ENCODE assay signal across 9 cellular contexts in the genomic region with DNA sequence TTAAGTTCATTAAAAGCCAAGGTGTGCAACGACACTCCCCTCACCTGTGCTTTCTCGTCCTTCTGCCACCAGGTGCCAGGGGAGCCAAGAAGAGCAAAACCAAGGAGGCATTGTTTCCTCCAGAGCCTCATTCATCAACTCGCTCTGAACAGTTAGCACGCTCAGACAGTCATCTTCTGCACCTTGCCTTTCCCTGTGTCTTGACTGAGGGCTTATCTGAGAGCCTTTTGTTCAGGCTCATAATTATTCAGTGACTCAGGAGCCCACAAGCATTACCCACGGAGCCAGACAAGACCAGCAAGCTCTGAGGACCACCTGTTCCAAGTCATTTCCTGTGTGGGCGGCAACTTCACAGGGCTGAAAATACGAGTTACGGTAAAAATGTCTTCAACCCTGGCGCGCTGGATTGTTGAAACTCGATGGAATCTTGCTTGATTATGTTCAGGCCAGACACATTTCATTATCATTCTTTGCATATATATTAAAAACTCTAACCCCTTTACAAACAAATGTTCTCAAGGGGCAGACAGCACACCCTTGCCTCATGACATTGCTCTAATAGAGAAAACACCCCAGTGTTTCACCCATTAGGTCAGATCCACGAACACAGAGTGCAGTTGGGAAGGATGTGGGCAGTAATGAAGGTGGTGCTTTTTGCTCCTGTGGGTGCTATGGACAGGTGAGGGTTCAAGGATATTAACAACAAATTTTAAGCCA.
DNase-seq lines count a peak whose midpoint lies in the region; ATAC-seq, FAIRE-seq and TF ChIP-seq lines count a peak whose summit lies in the region.
"Had no signal": no experiment of that assay in that cellular context is flagged by ENCODE, and none has a peak within 500 bp of the region (broad histone marks: within the 10 kb centered on the region; RNA-seq: fewer than 3 reads in every experiment).

No MANE protein-coding gene starts in this region.

- H3K4me3 ChIP-seq in SJSA1, result no peak overlapping the region
- H3K4me3 ChIP-seq in adipocyte (ENCODE audit: low read length), result no peak overlapping the region
- H3K4me3 ChIP-seq in HepG2 (replicated peaks in 1 of 3; ENCODE audit: insufficient read depth in 1 of 3, low read depth in 2 of 3, low read length in 3 of 3), result no peak overlapping the region
- H3K4me3 ChIP-seq: heart left ventricle had no signal

- H2AFZ ChIP-seq in HepG2 (ENCODE audit: low read length), result no peak overlapping the region

- ATAC-seq in HepG2, result no peak

- H3K4me2 ChIP-seq in HepG2 (ENCODE audit: low read depth, low read length), result no peak overlapping the region

- H3K9ac ChIP-seq in adipocyte (ENCODE audit: low read length) (no peak overlapping the region), HepG2 (ENCODE audit: insufficient read depth, low read depth, low read length) (no peak overlapping the region)

- no TSS peak for BruUV-seq in HepG2 (replicated peaks; lab: Mats Ljungman, UMichigan)

- no peak for TF ChIP-seq POLR2A in HepG2 (IDR thresholded peaks at IDR 0.05; ENCODE audit: insufficient read depth in 1 of 2, low read depth in 2 of 2, low read length in 2 of 2)

- intact Hi-C loops in HepG2 (cut with micrococcal nuclease; ENCODE audit: unreplicated experiment), result no loop called here

- no peak for TF ChIP-seq RAD21 in HepG2 (CRISPR knock-in tag; IDR thresholded peaks at IDR 0.05)

- POLR2A ChIA-PET in HepG2 (lab: Yijun Ruan, JAX), result no interaction called here

- H3K9me3 ChIP-seq in SJSA1 (replicated peaks) (no peaks in the 10 kb centered on the region), adipocyte (ENCODE audit: control insufficient read depth, low read length) (no peaks in the 10 kb centered on the region), HepG2 (ENCODE audit: low read length) (no peaks in the 10 kb centered on the region)
- H3K9me3 ChIP-seq: heart left ventricle had no signal

- no peaks in the 10 kb centered on the region for H3K27me3 ChIP-seq in SJSA1 (replicated peaks)
- no peaks in the 10 kb centered on the region for H3K27me3 ChIP-seq in adipocyte (replicated peaks; ENCODE audit: control insufficient read depth, insufficient read depth, low read length)
- no peaks in the 10 kb centered on the region; a peak in 1 of 5 replicates for H3K27me3 ChIP-seq in HepG2 (ENCODE audit: control insufficient read depth in 1 of 2, insufficient read depth in 2 of 2, low read length in 2 of 2)

- H4K20me1 ChIP-seq in HepG2 (ENCODE audit: insufficient read depth, low read length), result no peaks in the 10 kb centered on the region

- H3K4me1 ChIP-seq in SJSA1 (replicated peaks), result peaks cover 35% of the 10 kb centered on the region
- peaks cover 15% of the 10 kb centered on the region for H3K4me1 ChIP-seq in adipocyte (ENCODE audit: control insufficient read depth, insufficient read depth, low read length)
- H3K4me1 ChIP-seq in HepG2 (ENCODE audit: insufficient read depth, low read length), result peaks cover 14% of the 10 kb centered on the region

- CTCF ChIA-PET in HepG2 (lab: Yijun Ruan, JAX; ENCODE audit: low intra/inter-chr PET ratio, low total read pairs), result no interaction called here

- in situ Hi-C loops in HepG2 (cut with HindIII; ENCODE audit: extremely low pct_ligation_motif_present, low pct_unique_long_range_greater_than_20kb), result no loop called here

- H3K36me3 ChIP-seq in SJSA1 (no peaks in the 10 kb centered on the region), adipocyte (ENCODE audit: control insufficient read depth, insufficient read depth, low read length, severe bottlenecking) (no peaks in the 10 kb centered on the region), HepG2 (replicated peaks in 1 of 2; ENCODE audit: control insufficient read depth in 1 of 2, insufficient read depth in 2 of 2, low read length in 2 of 2) (no peaks in the 10 kb centered on the region)
- H3K36me3 ChIP-seq: heart left ventricle had no signal

- 45% methylated on average over 12 of the region's 12 CpGs for WGBS in HepG2 (ENCODE audit: low lambda C conversion rate)

- TF ChIP-seq EP300 in HepG2 (IDR thresholded peaks at IDR 0.05; ENCODE audit: low read depth in 2 of 2, low read length in 2 of 2) (no peak), HepG2 (CRISPR knock-in tag; IDR thresholded peaks at IDR 0.05; ENCODE audit: borderline replicate concordance) (no peak)

- no peak for FAIRE-seq in HepG2 (lab: Jason Lieb, UNC)

- H3K27ac ChIP-seq in SJSA1, result peak overlapping the region; percentile 34; the same call in 1 of the 2 replicates
- H3K27ac ChIP-seq in HepG2 (ENCODE audit: extremely low read length, insufficient read depth, low read length), result no peak overlapping the region
- H3K27ac ChIP-seq in caudate nucleus (ENCODE audit: low read depth, low read length), result no peak overlapping the region
- H3K27ac ChIP-seq: heart left ventricle had no signal

- no peaks in the 10 kb centered on the region for H3K79me2 ChIP-seq in HepG2 (ENCODE audit: insufficient read depth, low read length)

- TF ChIP-seq CTCF in HepG2 (CRISPR knock-in tag; IDR thresholded peaks at IDR 0.05), result no peak

- DNase-seq in ELF-1 (ENCODE audit: low read depth, low spot score), result peak; percentile 4
- peak; percentile 66 to 72 for DNase-seq in SJSA1 (ENCODE audit: low read depth in 1 of 2, low spot score in 2 of 2)
- DNase-seq in adipocyte (ENCODE audit: low read depth), result peak; percentile 46
- peak; percentile 58 for DNase-seq in stimulated activated CD4-positive, alpha-beta T cell treated with anti-CD3 and anti-CD28 coated beads, Interleukin-12 subunit alpha, Interleukin-12 subunit beta, amount 100 ng/mL, for 4 hours
- DNase-seq in AML-193 (lab: John Stamatoyannopoulos, UW), result no peak
- DNase-seq in HepG2 (ENCODE audit: low spot score), result no peak
- DNase-seq in caudate nucleus (lab: John Stamatoyannopoulos, UW), result no peak
- DNase-seq in NCI-H2196 treated with DMSO at 0.1 percent for 48 hours (lab: John Stamatoyannopoulos, UW; ENCODE audit: unreplicated experiment), result no peak
- DNase-seq: heart left ventricle had no signal

TF ChIP-seq in HepG2, 621 proteins besides CTCF, POLR2A, EP300 and RAD21 (continues in another document):
- no peak for TF ChIP-seq ZNF350 (CRISPR knock-in tag; IDR thresholded peaks at IDR 0.05; ENCODE audit: borderline replicate concordance, low read depth)
- no peak for TF ChIP-seq MIER2 (CRISPR knock-in tag; IDR thresholded peaks at IDR 0.05)
- TF ChIP-seq MEIS1 (CRISPR knock-in tag; IDR thresholded peaks at IDR 0.05; ENCODE audit: borderline replicate concordance), result no peak
- no peak for TF ChIP-seq ZNF724P (CRISPR knock-in tag; IDR thresholded peaks at IDR 0.05; ENCODE audit: borderline replicate concordance)
- no peak for TF ChIP-seq ZNF235 (CRISPR knock-in tag; IDR thresholded peaks at IDR 0.05; ENCODE audit: borderline replicate concordance)
- TF ChIP-seq, protein P1, sequence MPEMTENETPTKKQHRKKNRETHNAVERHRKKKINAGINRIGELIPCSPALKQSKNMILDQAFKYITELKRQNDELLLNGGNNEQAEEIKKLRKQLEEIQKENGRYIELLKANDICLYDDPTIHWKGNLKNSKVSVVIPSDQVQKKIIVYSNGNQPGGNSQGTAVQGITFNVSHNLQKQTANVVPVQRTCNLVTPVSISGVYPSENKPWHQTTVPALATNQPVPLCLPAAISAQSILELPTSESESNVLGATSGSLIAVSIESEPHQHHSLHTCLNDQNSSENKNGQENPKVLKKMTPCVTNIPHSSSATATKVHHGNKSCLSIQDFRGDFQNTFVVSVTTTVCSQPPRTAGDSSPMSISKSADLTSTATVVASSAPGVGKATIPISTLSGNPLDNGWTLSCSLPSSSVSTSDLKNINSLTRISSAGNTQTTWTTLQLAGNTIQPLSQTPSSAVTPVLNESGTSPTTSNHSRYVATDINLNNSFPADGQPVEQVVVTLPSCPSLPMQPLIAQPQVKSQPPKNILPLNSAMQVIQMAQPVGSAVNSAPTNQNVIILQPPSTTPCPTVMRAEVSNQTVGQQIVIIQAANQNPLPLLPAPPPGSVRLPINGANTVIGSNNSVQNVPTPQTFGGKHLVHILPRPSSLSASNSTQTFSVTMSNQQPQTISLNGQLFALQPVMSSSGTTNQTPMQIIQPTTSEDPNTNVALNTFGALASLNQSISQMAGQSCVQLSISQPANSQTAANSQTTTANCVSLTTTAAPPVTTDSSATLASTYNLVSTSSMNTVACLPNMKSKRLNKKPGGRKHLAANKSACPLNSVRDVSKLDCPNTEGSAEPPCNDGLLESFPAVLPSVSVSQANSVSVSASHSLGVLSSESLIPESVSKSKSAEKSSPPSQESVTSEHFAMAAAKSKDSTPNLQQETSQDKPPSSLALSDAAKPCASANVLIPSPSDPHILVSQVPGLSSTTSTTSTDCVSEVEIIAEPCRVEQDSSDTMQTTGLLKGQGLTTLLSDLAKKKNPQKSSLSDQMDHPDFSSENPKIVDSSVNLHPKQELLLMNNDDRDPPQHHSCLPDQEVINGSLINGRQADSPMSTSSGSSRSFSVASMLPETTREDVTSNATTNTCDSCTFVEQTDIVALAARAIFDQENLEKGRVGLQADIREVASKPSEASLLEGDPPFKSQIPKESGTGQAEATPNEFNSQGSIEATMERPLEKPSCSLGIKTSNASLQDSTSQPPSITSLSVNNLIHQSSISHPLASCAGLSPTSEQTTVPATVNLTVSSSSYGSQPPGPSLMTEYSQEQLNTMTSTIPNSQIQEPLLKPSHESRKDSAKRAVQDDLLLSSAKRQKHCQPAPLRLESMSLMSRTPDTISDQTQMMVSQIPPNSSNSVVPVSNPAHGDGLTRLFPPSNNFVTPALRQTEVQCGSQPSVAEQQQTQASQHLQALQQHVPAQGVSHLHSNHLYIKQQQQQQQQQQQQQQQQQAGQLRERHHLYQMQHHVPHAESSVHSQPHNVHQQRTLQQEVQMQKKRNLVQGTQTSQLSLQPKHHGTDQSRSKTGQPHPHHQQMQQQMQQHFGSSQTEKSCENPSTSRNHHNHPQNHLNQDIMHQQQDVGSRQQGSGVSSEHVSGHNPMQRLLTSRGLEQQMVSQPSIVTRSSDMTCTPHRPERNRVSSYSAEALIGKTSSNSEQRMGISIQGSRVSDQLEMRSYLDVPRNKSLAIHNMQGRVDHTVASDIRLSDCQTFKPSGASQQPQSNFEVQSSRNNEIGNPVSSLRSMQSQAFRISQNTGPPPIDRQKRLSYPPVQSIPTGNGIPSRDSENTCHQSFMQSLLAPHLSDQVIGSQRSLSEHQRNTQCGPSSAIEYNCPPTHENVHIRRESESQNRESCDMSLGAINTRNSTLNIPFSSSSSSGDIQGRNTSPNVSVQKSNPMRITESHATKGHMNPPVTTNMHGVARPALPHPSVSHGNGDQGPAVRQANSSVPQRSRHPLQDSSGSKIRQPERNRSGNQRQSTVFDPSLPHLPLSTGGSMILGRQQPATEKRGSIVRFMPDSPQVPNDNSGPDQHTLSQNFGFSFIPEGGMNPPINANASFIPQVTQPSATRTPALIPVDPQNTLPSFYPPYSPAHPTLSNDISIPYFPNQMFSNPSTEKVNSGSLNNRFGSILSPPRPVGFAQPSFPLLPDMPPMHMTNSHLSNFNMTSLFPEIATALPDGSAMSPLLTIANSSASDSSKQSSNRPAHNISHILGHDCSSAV (CRISPR knock-in tag; IDR thresholded peaks at IDR 0.05; ENCODE audit: borderline replicate concordance), result no peak
- TF ChIP-seq SRY (CRISPR knock-in tag; IDR thresholded peaks at IDR 0.05), result no peak
- TF ChIP-seq AGO2 (optimal IDR thresholded peaks at IDR 0.05; ENCODE audit: low read depth, low read length), result no peak
- no peak for TF ChIP-seq NBN (conservative IDR thresholded peaks at IDR 0.05)
- TF ChIP-seq ZNF333 (CRISPR knock-in tag; IDR thresholded peaks at IDR 0.05; ENCODE audit: borderline replicate concordance), result no peak

Comparison
In these comparisons a context has a peak if more than half of its experiments do, and no peak if none do; other contexts are left out.
1. DNase-seq: peak in ELF-1 (single experiment), SJSA1 (2 of 2), adipocyte (single experiment) and stimulated activated CD4-positive, alpha-beta T cell treated with anti-CD3 and anti-CD28 coated beads, Interleukin-12 subunit alpha, Interleukin-12 subunit beta, amount 100 ng/mL, for 4 hours (single experiment); none in AML-193 (0 of 2), HepG2 (single experiment), caudate nucleus (0 of 61) and NCI-H2196 treated with DMSO at 0.1 percent for 48 hours (single experiment).